ENCODE assay signal across 15 cellular contexts in genomic region chr6:3005077-3005476, GRCh38. TPM values are rescaled to one million over a fixed set of nuclear protein-coding genes. Genes with fewer than 3 reads are reported as not detected.
DNase-seq lines count a peak whose midpoint lies in the region; ATAC-seq, FAIRE-seq and TF ChIP-seq lines count a peak whose summit lies in the region.
"Had no signal": no experiment of that assay in that cellular context is flagged by ENCODE, and none has a peak within 500 bp of the region (broad histone marks: within the 10 kb centered on the region; RNA-seq: fewer than 3 reads in every experiment).

No MANE protein-coding gene starts in this region.

- peaks cover 0 to 8% of the 10 kb centered on the region in 2 experiments; a peak in 1 of 4 replicates for H3K79me2 ChIP-seq in H1 (ENCODE audit: control insufficient read depth in 1 of 2, insufficient read depth in 2 of 2, low read length in 2 of 2)

- POLR2A ChIA-PET in H1 (lab: Charles Lee; ENCODE audit: partially characterized antibody), result interaction anchor here (0.6 to 2.5 kb wide), 4 partner anchors 10 to 81 kb away, joined by 3 to 12 read pairs (median 3); no protein-coding TSS in a partner anchor

- H4K20me1 ChIP-seq in H1 (replicated peaks in 1 of 2; ENCODE audit: control insufficient read depth in 1 of 2, insufficient read depth in 2 of 2, low read length in 2 of 2), result peaks cover 0 to 2% of the 10 kb centered on the region in 2 experiments
- H4K20me1 ChIP-seq: BLaER1 treated with 17β-estradiol and CSF1 and Interleukin-3, amounts not matched to agents 10 nM and 100 nM had no signal

- H2AFZ ChIP-seq in H1 (ENCODE audit: low read length), result no peak overlapping the region

- H3K9me3 Mint-ChIP-seq in progenitor cell of endocrine pancreas (ENCODE audit: low read depth), result peaks cover 5% of the 10 kb centered on the region

- no peak overlapping the region for H3K9ac ChIP-seq in H1 (replicated peaks in 1 of 4; ENCODE audit: extremely low read depth in 1 of 4, low read depth in 3 of 4, low read length in 3 of 4)
- H3K9ac ChIP-seq: BLaER1 treated with 17β-estradiol and CSF1 and Interleukin-3, amounts not matched to agents 10 nM and 100 nM had no signal

- WGBS in H1 (ENCODE audit: extremely low coverage in 1 of 2, insufficient coverage in 1 of 2, insufficient read length in 1 of 2, insufficient replicate concordance in 2 of 2, low coverage in 1 of 2, low lambda C conversion rate in 2 of 2, missing lambda C conversion rate in 1 of 2), 2 experiments, result 91% methylated on average over 9 of the region's 9 CpGs; no CpG with 5 or more reads in 1 of the 2 experiments
- 94 to 98% methylated on average over 9 of the region's 9 CpGs for WGBS in pancreas, 2 donors

- H3K36me3 Mint-ChIP-seq in progenitor cell of endocrine pancreas (ENCODE audit: insufficient read depth), result peaks cover 42% of the 10 kb centered on the region

- H3K14ac ChIP-seq in H1 (ENCODE audit: insufficient read length), result no peak overlapping the region

- no peaks in the 10 kb centered on the region for H3K79me1 ChIP-seq in H1 (ENCODE audit: low read depth, low read length)

- peaks cover 46% of the 10 kb centered on the region for H3K36me3 ChIP-seq in right atrium auricular region
- peaks cover 0 to 25% (median 15%) of the 10 kb centered on the region in 4 experiments; a peak in 5 of 8 replicates for H3K36me3 ChIP-seq in H1 (ENCODE audit: control insufficient read depth in 2 of 4, insufficient read depth in 4 of 4, low read length in 3 of 4)
- H3K36me3 ChIP-seq in pancreas, result no peaks in the 10 kb centered on the region

- H3K4me1 Mint-ChIP-seq in progenitor cell of endocrine pancreas (ENCODE audit: low read depth), result no peaks in the 10 kb centered on the region

- H4K8ac ChIP-seq in H1 (ENCODE audit: extremely low read depth, insufficient read depth, low read length), result no peak overlapping the region

- H3K27me3 Mint-ChIP-seq in progenitor cell of endocrine pancreas, result no peaks in the 10 kb centered on the region
- H3K27me3 Mint-ChIP-seq: CD4-positive, CD25-positive, alpha-beta regulatory T cell had no signal

- no peak overlapping the region for H2AK5ac ChIP-seq in H1 (ENCODE audit: low read depth, low read length)

- H3K4me3 ChIP-seq in right atrium auricular region (no peak overlapping the region), H1 (ENCODE audit: extremely low read depth in 1 of 4, insufficient read depth in 2 of 4, low read depth in 3 of 4, low read length in 4 of 4) (no peak overlapping the region), pancreas (no peak overlapping the region)
- H3K4me3 ChIP-seq: BLaER1 treated with 17β-estradiol and CSF1 and Interleukin-3, amounts not matched to agents 10 nM and 100 nM had no signal

- CTCF ChIA-PET in H1 (lab: Charles Lee; ENCODE audit: partially characterized antibody), result no interaction called here

- TF ChIP-seq EP300 in H1 (IDR thresholded peaks at IDR 0.05; ENCODE audit: borderline replicate concordance in 1 of 2, low read depth in 2 of 2, low read length in 2 of 2), result no peak

- peak overlapping the region; percentile 43 for H3K27ac Mint-ChIP-seq in progenitor cell of endocrine pancreas

- TF ChIP-seq POLR2A in H1 (IDR thresholded peaks at IDR 0.05; ENCODE audit: control extremely low read depth in 1 of 2, low read depth in 2 of 2, low read length in 2 of 2), result no peak

- no peak for TF ChIP-seq CTCF in right atrium auricular region (IDR thresholded peaks at IDR 0.05)
- TF ChIP-seq CTCF in H1 (IDR thresholded peaks at IDR 0.05; ENCODE audit: control extremely low read depth in 1 of 3, insufficient read depth in 1 of 3, low read depth in 1 of 3, low read length in 3 of 3), result no peak
- no peak for TF ChIP-seq CTCF in progenitor cell of endocrine pancreas (IDR thresholded peaks at IDR 0.05; ENCODE audit: unreplicated experiment)
- no peak for TF ChIP-seq CTCF in pancreas (IDR thresholded peaks at IDR 0.05)

- no peak overlapping the region for H3K23ac ChIP-seq in H1 (ENCODE audit: insufficient read length)

- no peak overlapping the region for H2BK15ac ChIP-seq in H1 (ENCODE audit: low read length)

- intact Hi-C loops in Right ventricle myocardium superior (cut with DNase I), result no loop called here
- intact Hi-C loops in pancreas (cut with DNase I), result loop anchor here in 1 of 3 donors (5.0 kb wide), 1 partner anchor 42 kb away; no protein-coding TSS in a partner anchor

- H3K9me3 ChIP-seq in right atrium auricular region (no peaks in the 10 kb centered on the region), H1 (ENCODE audit: insufficient read depth in 2 of 2, low read depth in 1 of 2, low read length in 1 of 2) (no peaks in the 10 kb centered on the region), pancreas (no peaks in the 10 kb centered on the region)

- FAIRE-seq in H1 (lab: Jason Lieb, UNC) (no peak), pancreas (lab: Jason Lieb, UNC) (no peak)
- FAIRE-seq: GM12891 had no signal

- peaks cover 2% of the 10 kb centered on the region for H3K23me2 ChIP-seq in H1 (ENCODE audit: low read depth, low read length)

- H2BK20ac ChIP-seq in H1 (ENCODE audit: low read length), result no peak overlapping the region

- peaks cover 0 to 21% of the 10 kb centered on the region in 2 donors for H3K4me1 ChIP-seq in right atrium auricular region
- H3K4me1 ChIP-seq in H1 (replicated peaks in 1 of 4; ENCODE audit: control insufficient read depth in 3 of 4, insufficient read depth in 4 of 4, low read length in 3 of 4), result peaks cover 0 to 7% (median 4%) of the 10 kb centered on the region in 4 experiments; a peak in 6 of 7 replicates
- H3K4me1 ChIP-seq in pancreas, result peaks cover 0 to 7% (median 0%) of the 10 kb centered on the region in 3 donors

- TF ChIP-seq RAD21 in H1 (IDR thresholded peaks at IDR 0.05 in 1 of 2, conservative IDR thresholded peaks at IDR 0.05 in 1 of 2; ENCODE audit: low read depth in 2 of 2, low read length in 2 of 2), result no peak

- DNase-seq in right atrium auricular region (ENCODE audit: low spot score) (peak; percentile 30), Right ventricle myocardium superior (no peak), H1 (ENCODE audit: low read depth in 1 of 2, low spot score in 2 of 2) (no peak), progenitor cell of endocrine pancreas (ENCODE audit: low spot score, unreplicated experiment) (no peak), COLO668 (lab: John Stamatoyannopoulos, UW; ENCODE audit: unreplicated experiment) (no peak), pancreas (no peak), GM19240 (ENCODE audit: insufficient read length, low spot score) (no peak)
- DNase-seq: 8988T; ACHN; Calu3; CD4-positive, CD25-positive, alpha-beta regulatory T cell; DMS 273 treated with DMSO at 0.1 percent for 48 hours had no signal

- no peak overlapping the region for H4K91ac ChIP-seq in H1 (replicated peaks; ENCODE audit: insufficient read length, low read length)

- H2BK5ac ChIP-seq in H1 (ENCODE audit: low read depth, low read length), result no peak overlapping the region

- H2BK120ac ChIP-seq in H1 (replicated peaks; ENCODE audit: low read depth, low read length), result no peak overlapping the region

- no peak overlapping the region for H3K4ac ChIP-seq in H1 (replicated peaks; ENCODE audit: insufficient read length, low read depth, low read length)

- no peak overlapping the region for H2BK12ac ChIP-seq in H1 (ENCODE audit: low read depth, low read length)

- H3K27ac ChIP-seq in right atrium auricular region, result no peak overlapping the region
- no peak overlapping the region for H3K27ac ChIP-seq in H1 (ENCODE audit: low read depth, low read length)
- H3K27ac ChIP-seq in pancreas, result no peak overlapping the region
- H3K27ac ChIP-seq: BLaER1 treated with 17β-estradiol and CSF1 and Interleukin-3, amounts not matched to agents 10 nM and 100 nM had no signal

- H3K27me3 ChIP-seq in right atrium auricular region (no peaks in the 10 kb centered on the region), H1 (replicated peaks in 1 of 4; ENCODE audit: control insufficient read depth in 3 of 4, extremely low read depth in 1 of 4, insufficient read depth in 3 of 4, low read length in 3 of 4) (no peaks in the 10 kb centered on the region), pancreas (no peaks in the 10 kb centered on the region)
- H3K27me3 ChIP-seq: BLaER1 treated with 17β-estradiol and CSF1 and Interleukin-3, amounts not matched to agents 10 nM and 100 nM had no signal

- no peak overlapping the region for H3K4me3 Mint-ChIP-seq in progenitor cell of endocrine pancreas (ENCODE audit: low read depth)
- H3K4me3 Mint-ChIP-seq: CD4-positive, CD25-positive, alpha-beta regulatory T cell had no signal

- no peak overlapping the region for H4K5ac ChIP-seq in H1 (ENCODE audit: insufficient read length, low read depth, low read length)

- no peak overlapping the region for H3K56ac ChIP-seq in H1 (replicated peaks; ENCODE audit: insufficient read length, low read depth, low read length)

- H3K18ac ChIP-seq in H1 (ENCODE audit: extremely low read depth, low read length), result no peak overlapping the region

- H3K4me2 ChIP-seq in H1 (ENCODE audit: insufficient read depth in 1 of 2, low read depth in 2 of 2, low read length in 2 of 2), result no peak overlapping the region
- H3K4me2 ChIP-seq: BLaER1 treated with 17β-estradiol and CSF1 and Interleukin-3, amounts not matched to agents 10 nM and 100 nM had no signal

- ATAC-seq in Right ventricle myocardium superior (ENCODE audit: poor library complexity), result no peak
- ATAC-seq in GM18498 (IDR thresholded peaks at IDR 0.05; ENCODE audit: unreplicated experiment), result no peak
- no peak for ATAC-seq in pancreas

RNA-seq across cellular contexts. Expression of gene NQO2, which starts 5.4 kb away (rescaled TPM):
- total RNA-seq in right atrium auricular region (10 to 100 TPM; 37.6 to 68.1 TPM), Right ventricle myocardium superior (70.5 TPM), progenitor cell of endocrine pancreas (41.3 and 45.8 TPM in 2 replicates), pancreas (10 to 100 TPM; 12.7 to 21.6 (median 18.0) TPM)
- 126 and 135 TPM in 2 replicates for total RNA-seq in H1 (2021; fragmentation: NEBNext Ultra II Directional; extraction: Animal tissue kit (Norgen Biotek cat#: 25700))
- polyA plus RNA-seq in H1 (2011; rRNA removed) (135 and 168 TPM in 2 replicates), pancreas (10 to 100 TPM; 21.2 to 23.0 TPM)
- 159 TPM for polyA plus RNA-seq in H1 (2011; cell fraction: cytosol; rRNA removed)
- 86.7 TPM for polyA plus RNA-seq in H1 (2011; cell fraction: nucleus; rRNA removed)
- 137 to 177 TPM (median 167 TPM) in 4 replicates for polyA plus RNA-seq in H1 (2012, experiment 1 of 2)
- 169 TPM for polyA plus RNA-seq in H1 (2012, experiment 2 of 2)
- polyA plus RNA-seq in H1 (2013, experiment 1 of 2), result 90.2 TPM
- 97.3 TPM for polyA plus RNA-seq in H1 (2013, experiment 2 of 2)
- 98.2 and 115 TPM in 2 replicates for polyA minus RNA-seq in H1 (2011; rRNA and poly(A)+ RNA removed)
- polyA minus RNA-seq in H1 (2011; cell fraction: cytosol; rRNA and poly(A)+ RNA removed), result 83.5 TPM
- 27.6 TPM for polyA minus RNA-seq in H1 (2011; cell fraction: nucleus; rRNA and poly(A)+ RNA removed)

RNA-seq across cellular contexts. Expression of gene SERPINB6, which starts 33.7 kb away (rescaled TPM):
- total RNA-seq in right atrium auricular region, result 100 to 1,000 TPM; 181 to 184 TPM
- total RNA-seq in Right ventricle myocardium superior, result 265 TPM
- total RNA-seq in H1 (2021; fragmentation: NEBNext Ultra II Directional; extraction: Animal tissue kit (Norgen Biotek cat#: 25700)), result 29.4 and 31.2 TPM in 2 replicates
- 27.2 and 29.5 TPM in 2 replicates for polyA plus RNA-seq in H1 (2011; rRNA removed)
- 32.8 TPM for polyA plus RNA-seq in H1 (2011; cell fraction: cytosol; rRNA removed)
- 24.9 TPM for polyA plus RNA-seq in H1 (2011; cell fraction: nucleus; rRNA removed)
- 27.7 to 33.6 TPM (median 29.1 TPM) in 4 replicates for polyA plus RNA-seq in H1 (2012, experiment 1 of 2)
- polyA plus RNA-seq in H1 (2012, experiment 2 of 2), result 22.1 TPM
- 31.5 TPM for polyA plus RNA-seq in H1 (2013, experiment 1 of 2)
- 31.6 TPM for polyA plus RNA-seq in H1 (2013, experiment 2 of 2)
- polyA minus RNA-seq in H1 (2011; rRNA and poly(A)+ RNA removed), result 13.3 and 15.1 TPM in 2 replicates
- polyA minus RNA-seq in H1 (2011; cell fraction: cytosol; rRNA and poly(A)+ RNA removed), result 12.4 TPM
- polyA minus RNA-seq in H1 (2011; cell fraction: nucleus; rRNA and poly(A)+ RNA removed), result 9.6 TPM
- total RNA-seq in progenitor cell of endocrine pancreas, result 220 and 226 TPM in 2 replicates
- total RNA-seq in pancreas, result 100 to 1,000 TPM in 2 of 6 donors, 10 to 100 TPM in 4; 77.7 to 110 (median 97.3) TPM
- polyA plus RNA-seq in pancreas, result 100 to 1,000 TPM; 108 to 193 TPM
